38 cellular contexts compared by ENCODE assay signal in genomic region chr19:1317274-1317673, GRCh38. TPM values are rescaled to one million over a fixed set of nuclear protein-coding genes. Genes with fewer than 3 reads are reported as not detected.
"Had no signal": no experiment of that assay in that cellular context is flagged by ENCODE, and none has a peak within 500 bp of the region (broad histone marks: within the 10 kb centered on the region; RNA-seq: fewer than 3 reads in every experiment).

No MANE protein-coding gene starts in this region.

- H3K9ac ChIP-seq: SK-N-SH had no signal

- H3K27me3 Mint-ChIP-seq: brain had no signal

- FAIRE-seq: TTC549 had no signal

- DNase-seq: activated B cell treated with CpG ODN at 0.5 μM for 24 hours; activated CD4-positive, alpha-beta memory T cell treated with anti-CD3 and anti-CD28 coated beads for 36 hours; activated CD4-positive, alpha-beta T cell treated with anti-CD3 and anti-CD28 coated beads for 4 hours; activated CD4-positive, alpha-beta T cell treated with anti-CD3 and anti-CD28 coated beads, Interleukin-2, amount 50 U/mL, for 1 hour; activated CD4-positive, CD25-positive, alpha-beta regulatory T cell treated with anti-CD3 and anti-CD28 coated beads, Interleukin-2, amount 50 U/mL, for 72 hours; activated CD8-positive, alpha-beta memory T cell treated with anti-CD3 and anti-CD28 coated beads, Interleukin-2, amount 50 U/mL, for 4 hours; activated gamma-delta T cell treated with Interleukin-2 at 50 U/mL for 16 hours; activated naive CD4-positive, alpha-beta T cell treated with anti-CD3 and anti-CD28 coated beads for 36 hours; activated naive CD8-positive, alpha-beta T cell treated with anti-CD3 and anti-CD28 coated beads, Interleukin-2, amount 50 U/mL, for 24 hours; activated T-cell treated with anti-CD3 and anti-CD28 coated beads for 4 hours; activated T-cell treated with anti-CD3 and anti-CD28 coated beads, Interleukin-2, amount 50 U/mL, for 4 hours; anterior cingulate cortex; caudate nucleus; NCI-H1092 treated with DMSO at 0.1 percent for 48 hours; NCI-H1417; NCI-H146; NCI-H187; NCI-H2029 treated with DMSO at 0.1 percent for 48 hours; NCI-H2107; NCI-H2171; NCI-H510A; NCI-H526; NCI-H748 treated with DMSO at 0.1 percent for 48 hours; NK-92 treated with Interleukin-12 subunit alpha and Interleukin-12 subunit beta, amount 100 ng/mL, for 24 hours; PC-3; Peyer's patch; RPMI8226; SHP77 treated with DMSO at 0.1 percent for 48 hours; SK-N-SH had no signal

- H3K27ac Mint-ChIP-seq: activated B cell treated with CpG ODN at 0.5 μM for 24 hours; activated CD4-positive, alpha-beta memory T cell treated with anti-CD3 and anti-CD28 coated beads for 36 hours; activated naive CD4-positive, alpha-beta T cell treated with anti-CD3 and anti-CD28 coated beads for 36 hours; activated naive CD8-positive, alpha-beta T cell; activated naive CD8-positive, alpha-beta T cell treated with anti-CD3 and anti-CD28 coated beads, Interleukin-2, amount 50 U/mL, for 24 hours; activated T-helper 1 cell treated with anti-CD3 and anti-CD28 coated beads, Interleukin-12 subunit alpha, Interleukin-12 subunit beta, Interleukin-2, Interleukin-4 antibody, amounts not matched to agents 30 ng/mL and 10 ng/mL and 1 ng/mL, durations not matched to agents 14 hours and 24 hours and 36 hours; T-helper 1 cell treated with Interleukin-12 subunit alpha and Interleukin-12 subunit beta and Interleukin-4 antibody, amounts not matched to agents 30 μg/mL and 1 μg/mL, for 36 hours; T-helper 2 cell treated with Interferon-gamma antibody and Interleukin-4, amounts not matched to agents 5 μg/mL and 100 μg/mL, for 36 hours had no signal

- H3K9me3 ChIP-seq: Peyer's patch, SJSA1, SK-N-SH had no signal

- H3K27ac ChIP-seq: Peyer's patch, SJSA1 had no signal

- H3K36me3 ChIP-seq: Peyer's patch, SJSA1 had no signal

- H3K36me3 Mint-ChIP-seq: activated CD4-positive, alpha-beta memory T cell treated with anti-CD3 and anti-CD28 coated beads for 36 hours; activated naive CD8-positive, alpha-beta T cell; brain had no signal

- H3K9me3 Mint-ChIP-seq: activated B cell treated with CpG ODN at 0.5 μM for 24 hours; activated CD4-positive, alpha-beta memory T cell treated with anti-CD3 and anti-CD28 coated beads for 36 hours; activated naive CD4-positive, alpha-beta T cell treated with anti-CD3 and anti-CD28 coated beads for 36 hours; activated naive CD8-positive, alpha-beta T cell treated with anti-CD3 and anti-CD28 coated beads, Interleukin-2, amount 50 U/mL, for 24 hours; activated T-cell treated with anti-CD3 and anti-CD28 coated beads, Interleukin-2, amount 50 U/mL, for 4 hours; activated T-helper 1 cell treated with anti-CD3 and anti-CD28 coated beads, Interleukin-12 subunit alpha, Interleukin-12 subunit beta, Interleukin-2, Interleukin-4 antibody, amounts not matched to agents 30 ng/mL and 10 ng/mL and 1 ng/mL, durations not matched to agents 14 hours and 24 hours and 36 hours; T-helper 1 cell treated with Interleukin-12 subunit alpha and Interleukin-12 subunit beta and Interleukin-4 antibody, amounts not matched to agents 30 μg/mL and 1 μg/mL, for 36 hours; T-helper 2 cell treated with Interferon-gamma antibody and Interleukin-4, amounts not matched to agents 5 μg/mL and 100 μg/mL, for 36 hours had no signal

- H3K4me1 Mint-ChIP-seq: activated B cell treated with CpG ODN at 0.5 μM for 24 hours; activated naive CD8-positive, alpha-beta T cell treated with anti-CD3 and anti-CD28 coated beads, Interleukin-2, amount 50 U/mL, for 24 hours had no signal

- ATAC-seq: activated naive CD8-positive, alpha-beta T cell treated with anti-CD3 and anti-CD28 coated beads, Interleukin-2, amount 50 U/mL, for 24 hours; activated T-cell treated with anti-CD3 and anti-CD28 coated beads, Interleukin-2, amount 50 U/mL, for 4 hours; PC-3 had no signal

- H3K4me2 ChIP-seq: SK-N-SH had no signal

- H3K4me3 Mint-ChIP-seq: activated B cell treated with CpG ODN at 0.5 μM for 24 hours; activated CD4-positive, alpha-beta memory T cell treated with anti-CD3 and anti-CD28 coated beads for 36 hours; activated naive CD4-positive, alpha-beta T cell treated with anti-CD3 and anti-CD28 coated beads for 36 hours; activated naive CD8-positive, alpha-beta T cell; activated naive CD8-positive, alpha-beta T cell treated with anti-CD3 and anti-CD28 coated beads, Interleukin-2, amount 50 U/mL, for 24 hours; activated T-cell treated with anti-CD3 and anti-CD28 coated beads, Interleukin-2, amount 50 U/mL, for 4 hours; activated T-helper 1 cell treated with anti-CD3 and anti-CD28 coated beads, Interleukin-12 subunit alpha, Interleukin-12 subunit beta, Interleukin-2, Interleukin-4 antibody, amounts not matched to agents 30 ng/mL and 10 ng/mL and 1 ng/mL, durations not matched to agents 14 hours and 24 hours and 36 hours; T-helper 1 cell treated with Interleukin-12 subunit alpha and Interleukin-12 subunit beta and Interleukin-4 antibody, amounts not matched to agents 30 μg/mL and 1 μg/mL, for 36 hours; T-helper 2 cell treated with Interferon-gamma antibody and Interleukin-4, amounts not matched to agents 5 μg/mL and 100 μg/mL, for 36 hours had no signal

- H3K4me3 ChIP-seq: Peyer's patch, SJSA1 had no signal

RNA-seq across cellular contexts. Expression of gene EFNA2, which starts 31.6 kb away (rescaled TPM):
- total RNA-seq: activated B cell treated with CpG ODN at 0.5 μM for 24 hours; activated CD4-positive, alpha-beta memory T cell treated with anti-CD3 and anti-CD28 coated beads for 36 hours; activated naive CD4-positive, alpha-beta T cell treated with anti-CD3 and anti-CD28 coated beads for 36 hours; activated T-cell treated with anti-CD3 and anti-CD28 coated beads, Interleukin-2, amount 50 U/mL, for 4 hours; activated T-helper 1 cell treated with anti-CD3 and anti-CD28 coated beads, Interleukin-12 subunit alpha, Interleukin-12 subunit beta, Interleukin-2, Interleukin-4 antibody, amounts not matched to agents 30 ng/mL and 10 ng/mL and 1 ng/mL, durations not matched to agents 14 hours and 24 hours and 36 hours; bronchial epithelial cell; M059J; PC-3; SJSA1 had no signal
